Comparison of ENCODE assay signal across 15 cellular contexts in genomic region chr22:32752868-32753520, GRCh38. TPM values are rescaled to one million over a fixed set of nuclear protein-coding genes. Genes with fewer than 3 reads are reported as not detected.
DNase-seq lines count a peak whose midpoint lies in the region; ATAC-seq and TF ChIP-seq lines count a peak whose summit lies in the region.
"Had no signal": no experiment of that assay in that cellular context is flagged by ENCODE, and none has a peak within 500 bp of the region (broad histone marks: within the 10 kb centered on the region; RNA-seq: fewer than 3 reads in every experiment).

No MANE protein-coding gene starts in this region.

- no peak overlapping the region for H3K9ac ChIP-seq in BLaER1 treated with 17β-estradiol and CSF1 and Interleukin-3, amounts not matched to agents 10 nM and 100 nM

- peaks cover 15 to 23% (median 17%) of the 10 kb centered on the region in 10 experiments for H3K4me1 ChIP-seq in BLaER1 treated with 17β-estradiol and CSF1 and Interleukin-3, amounts not matched to agents 10 nM and 100 nM
- H3K4me1 ChIP-seq: Peyer's patch had no signal

- DNase-seq in RPMI7951 (ENCODE audit: low read depth) (peak; percentile 69), fibroblast of villous mesenchyme (ENCODE audit: low read depth) (peak; percentile 70), retinal pigment epithelial cell (ENCODE audit: low read depth) (peak; percentile 74), NCI-H345 (lab: John Stamatoyannopoulos, UW) (no peak), AG20443 (ENCODE audit: low spot score) (no peak), HuH-7.5 (ENCODE audit: low spot score) (no peak)
- DNase-seq: activated CD4-positive, alpha-beta T cell treated with anti-CD3 and anti-CD28 coated beads, Interleukin-2, amount 10 ng/mL, durations not matched to agents 24 days and 14 days; NCI-H1417 treated with DMSO at 0.1 percent for 48 hours; NCI-H510A; Peyer's patch; stimulated activated CD8-positive, alpha-beta memory T cell treated with anti-CD3 and anti-CD28 coated beads, Interleukin-4, amount 100 ng/mL, for 48 hours had no signal

- no peak for ATAC-seq in GM19452 (IDR thresholded peaks at IDR 0.05; ENCODE audit: unreplicated experiment)

- no peak overlapping the region for H3K27ac ChIP-seq in BLaER1 treated with 17β-estradiol and CSF1 and Interleukin-3, amounts not matched to agents 10 nM and 100 nM
- H3K27ac ChIP-seq: Peyer's patch had no signal

- H4K20me1 ChIP-seq in BLaER1 treated with 17β-estradiol and CSF1 and Interleukin-3, amounts not matched to agents 10 nM and 100 nM, result no peaks in the 10 kb centered on the region; a peak in 3 of 22 replicates

- H3K4me3 ChIP-seq in BLaER1 treated with 17β-estradiol and CSF1 and Interleukin-3, amounts not matched to agents 10 nM and 100 nM, result no peak overlapping the region
- H3K4me3 ChIP-seq in fibroblast of villous mesenchyme (ENCODE audit: low read depth, low read length), result no peak overlapping the region
- no peak overlapping the region for H3K4me3 ChIP-seq in retinal pigment epithelial cell (ENCODE audit: low read length)
- H3K4me3 ChIP-seq: Peyer's patch had no signal

- TF ChIP-seq CTCF in fibroblast of villous mesenchyme (IDR thresholded peaks at IDR 0.05; ENCODE audit: insufficient read depth, low read depth, low read length), result no peak
- TF ChIP-seq CTCF in retinal pigment epithelial cell (conservative IDR thresholded peaks at IDR 0.05; ENCODE audit: low read depth, low read length), result no peak

- H3K9me3 ChIP-seq in BLaER1 treated with 17β-estradiol and CSF1 and Interleukin-3, amounts not matched to agents 10 nM and 100 nM (replicated peaks in 1 of 11), result no peaks in the 10 kb centered on the region; a peak in 1 of 22 replicates
- H3K9me3 ChIP-seq: Peyer's patch had no signal

- peaks cover 0 to 13% (median 0%) of the 10 kb centered on the region in 11 experiments; a peak in 5 of 22 replicates for H3K27me3 ChIP-seq in BLaER1 treated with 17β-estradiol and CSF1 and Interleukin-3, amounts not matched to agents 10 nM and 100 nM
- H3K27me3 ChIP-seq: Peyer's patch had no signal

- no peaks in the 10 kb centered on the region for H3K36me3 ChIP-seq in BLaER1 treated with 17β-estradiol and CSF1 and Interleukin-3, amounts not matched to agents 10 nM and 100 nM
- H3K36me3 ChIP-seq: Peyer's patch had no signal

- H3K4me2 ChIP-seq in BLaER1 treated with 17β-estradiol and CSF1 and Interleukin-3, amounts not matched to agents 10 nM and 100 nM, result peak overlapping the region; percentile 59 to 81 (median 71)

RNA-seq across cellular contexts. Expression of gene TIMP3, which starts 48.5 kb away (rescaled TPM):
- total RNA-seq in RPMI7951 (2014; rRNA removed; shearing (Covaris generic)), result 544 and 593 TPM in 2 replicates
- 418 and 924 TPM in 2 replicates for total RNA-seq in fibroblast of villous mesenchyme
- total RNA-seq: activated CD4-positive, alpha-beta T cell treated with anti-CD3 and anti-CD28 coated beads, Interleukin-2, amount 10 ng/mL, durations not matched to agents 24 days and 14 days; B cell; T-helper 1 cell treated with Interleukin-12 subunit alpha and Interleukin-12 subunit beta and Interleukin-4 antibody, amounts not matched to agents 30 ng/mL and 1 ng/mL, for 36 hours had no signal

Comparison
In these comparisons a context has a peak if more than half of its experiments do, and no peak if none do; other contexts are left out.
1. DNase-seq: peak in RPMI7951 (single experiment), fibroblast of villous mesenchyme (single experiment) and retinal pigment epithelial cell (single experiment); none in NCI-H345 (single experiment), AG20443 (single experiment) and HuH-7.5 (single experiment).